In genomic region chr1:19037659-19038058, GRCh38 we compare ENCODE assay signal across 27 cellular contexts.
"Had no signal": no experiment of that assay in that cellular context is flagged by ENCODE, and none has a peak within 500 bp of the region (broad histone marks: within the 10 kb centered on the region; RNA-seq: fewer than 3 reads in every experiment).

No MANE protein-coding gene starts in this region.

- H3K27me3 Mint-ChIP-seq: activated naive CD8-positive, alpha-beta T cell treated with anti-CD3 and anti-CD28 coated beads for 36 hours had no signal

- H3K4me1 Mint-ChIP-seq: activated naive CD4-positive, alpha-beta T cell treated with anti-CD3 and anti-CD28 coated beads, Interleukin-2, amount 10 ng/mL, durations not matched to agents 7 days and 5 days; activated naive CD8-positive, alpha-beta T cell treated with anti-CD3 and anti-CD28 coated beads for 36 hours had no signal

- H3K9me3 ChIP-seq: MG63, SJCRH30, SK-N-SH had no signal

- H3K4me3 ChIP-seq: MG63, SJCRH30 had no signal

- H3K36me3 Mint-ChIP-seq: activated naive CD4-positive, alpha-beta T cell treated with anti-CD3 and anti-CD28 coated beads, Interleukin-2, amount 10 ng/mL, durations not matched to agents 7 days and 5 days; activated naive CD8-positive, alpha-beta T cell treated with anti-CD3 and anti-CD28 coated beads for 36 hours had no signal

- H3K27me3 ChIP-seq: brain microvascular endothelial cell, MG63 had no signal

- H3K27ac ChIP-seq: brain microvascular endothelial cell, KMS-11, SJCRH30, WERI-Rb-1 had no signal

- H3K4me3 Mint-ChIP-seq: activated CD8-positive, alpha-beta T cell treated with anti-CD3 and anti-CD28 coated beads, Interleukin-2, amount 10 ng/mL, durations not matched to agents 7 days and 5 days; activated naive CD4-positive, alpha-beta T cell treated with anti-CD3 and anti-CD28 coated beads, Interleukin-2, amount 10 ng/mL, durations not matched to agents 7 days and 5 days; activated naive CD8-positive, alpha-beta T cell treated with anti-CD3 and anti-CD28 coated beads for 36 hours; activated T-cell treated with anti-CD3 and anti-CD28 coated beads, Interleukin-2, amount 50 U/mL, for 4 hours had no signal

- H3K9me2 ChIP-seq: SK-N-SH had no signal

- H3K4me2 ChIP-seq: KMS-11, SK-N-SH had no signal

- H3K9me3 Mint-ChIP-seq: activated naive CD4-positive, alpha-beta T cell treated with anti-CD3 and anti-CD28 coated beads, Interleukin-2, amount 10 ng/mL, durations not matched to agents 7 days and 5 days; activated naive CD8-positive, alpha-beta T cell treated with anti-CD3 and anti-CD28 coated beads for 36 hours; activated T-cell treated with anti-CD3 and anti-CD28 coated beads, Interleukin-2, amount 50 U/mL, for 4 hours had no signal

- H3K9ac ChIP-seq: KMS-11, SK-N-SH had no signal

- H3K27ac Mint-ChIP-seq: activated CD8-positive, alpha-beta T cell treated with anti-CD3 and anti-CD28 coated beads, Interleukin-2, amount 10 ng/mL, durations not matched to agents 7 days and 5 days; activated naive CD4-positive, alpha-beta T cell treated with anti-CD3 and anti-CD28 coated beads, Interleukin-2, amount 10 ng/mL, durations not matched to agents 7 days and 5 days; activated naive CD8-positive, alpha-beta T cell treated with anti-CD3 and anti-CD28 coated beads for 36 hours had no signal

- H3K36me3 ChIP-seq: brain microvascular endothelial cell, MG63, SJCRH30, WERI-Rb-1 had no signal

- DNase-seq: activated CD4-positive, alpha-beta T cell treated with anti-CD3 and anti-CD28 coated beads for 48 hours; activated CD4-positive, alpha-beta T cell treated with anti-CD3 and anti-CD28 coated beads, Interleukin-2, amount 50 U/mL, for 4 hours; activated CD4-positive, CD25-positive, alpha-beta regulatory T cell treated with anti-CD3 and anti-CD28 coated beads, Interleukin-2, amount 50 U/mL, for 72 hours; activated CD8-positive, alpha-beta memory T cell treated with anti-CD3 and anti-CD28 coated beads, Interleukin-2, amount 50 U/mL, for 48 hours; activated CD8-positive, alpha-beta T cell treated with anti-CD3 and anti-CD28 coated beads, Interleukin-2, amount 10 ng/mL, durations not matched to agents 7 days and 5 days; activated gamma-delta T cell treated with Interleukin-2 at 50 U/mL for 16 hours; activated naive CD4-positive, alpha-beta T cell treated with anti-CD3 and anti-CD28 coated beads, Interleukin-2, amount 10 ng/mL, durations not matched to agents 7 days and 5 days; activated naive CD8-positive, alpha-beta T cell treated with anti-CD3 and anti-CD28 coated beads for 36 hours; activated T-cell treated with anti-CD3 and anti-CD28 coated beads, Interleukin-2, amount 50 U/mL, for 4 hours; brain microvascular endothelial cell; MG63; MV-4-11; NCI-H1092 treated with DMSO at 0.1 percent for 48 hours; NCI-H1417 treated with DMSO at 0.1 percent for 48 hours; NCI-H1694 treated with DMSO at 0.1 percent for 48 hours; NCI-H2029 treated with DMSO at 0.1 percent for 48 hours; NCI-H345; NCI-H510A; NCI-H69; NK-92 treated with Interleukin-12 subunit alpha and Interleukin-12 subunit beta, amount 100 ng/mL, for 24 hours; OCI-M1; RPMI8226; SJCRH30; SK-N-SH; T-helper 1 cell; WERI-Rb-1 had no signal
